ENCODE assay signal across 21 cellular contexts in genomic region chr2:133287709-133288108, GRCh38.
DNase-seq lines count a peak whose midpoint lies in the region; ATAC-seq and TF ChIP-seq lines count a peak whose summit lies in the region.
"Had no signal": no experiment of that assay in that cellular context is flagged by ENCODE, and none has a peak within 500 bp of the region (broad histone marks: within the 10 kb centered on the region; RNA-seq: fewer than 3 reads in every experiment).

No MANE protein-coding gene starts in this region.

- peaks cover 18% of the 10 kb centered on the region for H3K4me1 ChIP-seq in ACC112 (ENCODE audit: control insufficient read depth, insufficient read depth, low read length, unreplicated experiment)
- H3K4me1 ChIP-seq: gastrocnemius medialis had no signal

- TF ChIP-seq CTCF in fibroblast of villous mesenchyme (IDR thresholded peaks at IDR 0.05; ENCODE audit: insufficient read depth, low read depth, low read length) = no peak

- ATAC-seq in HG02759 (IDR thresholded peaks at IDR 0.05; ENCODE audit: unreplicated experiment) (no peak), HG03097 (IDR thresholded peaks at IDR 0.05; ENCODE audit: low FRiP score, unreplicated experiment) (no peak)
- ATAC-seq: gastrocnemius medialis, GM12878, Panc1, SK-N-SH treated with all-trans-retinoic acid at 6 μM for 48 hours had no signal

- no peaks in the 10 kb centered on the region for H3K27me3 ChIP-seq in ACC112 (ENCODE audit: insufficient read depth, low read length)
- H3K27me3 ChIP-seq: gastrocnemius medialis had no signal

- no peaks in the 10 kb centered on the region for H3K79me2 ChIP-seq in ACC112 (ENCODE audit: control insufficient read depth, insufficient read depth, low read length, unreplicated experiment)

- peak overlapping the region; percentile 70 for H3K27ac ChIP-seq in ACC112 (ENCODE audit: low read depth, low read length)
- H3K27ac ChIP-seq: gastrocnemius medialis had no signal

- no peak overlapping the region for H3K4me3 ChIP-seq in ACC112 (ENCODE audit: low read depth, low read length)
- no peak overlapping the region for H3K4me3 ChIP-seq in fibroblast of villous mesenchyme (ENCODE audit: low read depth, low read length)
- H3K4me3 ChIP-seq: gastrocnemius medialis, GM12878 had no signal

- H3K36me3 ChIP-seq in ACC112 (ENCODE audit: insufficient read depth, low read length) = no peaks in the 10 kb centered on the region
- H3K36me3 ChIP-seq: gastrocnemius medialis had no signal

- DNase-seq in GM03348 (ENCODE audit: low spot score) (peak; percentile 48), amniotic epithelial cell (ENCODE audit: low read depth) (peak; percentile 70), fibroblast of villous mesenchyme (ENCODE audit: low read depth) (peak; percentile 63), GOT3 (lab: John Stamatoyannopoulos, UW) (no peak)
- no peak for DNase-seq in stimulated activated CD8-positive, alpha-beta memory T cell treated with anti-CD3 and anti-CD28 coated beads, Interleukin-4, amount 100 ng/mL, for 48 hours
- DNase-seq: activated CD4-positive, CD25-positive, alpha-beta regulatory T cell treated with anti-CD3 and anti-CD28 coated beads, Interleukin-2, amount 50 U/mL, for 72 hours; activated effector memory CD4-positive, alpha-beta T cell treated with Interleukin-2 at 50 U/mL for 16 hours; COR-L47; gastrocnemius medialis; left cardiac atrium; NCI-H1436; NCI-H2227 treated with DMSO at 0.1 percent for 48 hours; retina; stimulated activated naive CD4-positive, alpha-beta T cell treated with Interleukin-2 at 50 U/mL for 16 hours; trophoblast cell had no signal

- H2AFZ ChIP-seq in ACC112 (ENCODE audit: low read length, unreplicated experiment) = no peak overlapping the region

Comparison
In these comparisons a context has a peak if more than half of its experiments do, and no peak if none do; other contexts are left out.
1. DNase-seq: peak in GM03348 (single experiment), amniotic epithelial cell (single experiment) and fibroblast of villous mesenchyme (single experiment); none in stimulated activated CD8-positive, alpha-beta memory T cell treated with anti-CD3 and anti-CD28 coated beads, Interleukin-4, amount 100 ng/mL, for 48 hours (single experiment) and GOT3 (single experiment).